In the genomic region with DNA sequence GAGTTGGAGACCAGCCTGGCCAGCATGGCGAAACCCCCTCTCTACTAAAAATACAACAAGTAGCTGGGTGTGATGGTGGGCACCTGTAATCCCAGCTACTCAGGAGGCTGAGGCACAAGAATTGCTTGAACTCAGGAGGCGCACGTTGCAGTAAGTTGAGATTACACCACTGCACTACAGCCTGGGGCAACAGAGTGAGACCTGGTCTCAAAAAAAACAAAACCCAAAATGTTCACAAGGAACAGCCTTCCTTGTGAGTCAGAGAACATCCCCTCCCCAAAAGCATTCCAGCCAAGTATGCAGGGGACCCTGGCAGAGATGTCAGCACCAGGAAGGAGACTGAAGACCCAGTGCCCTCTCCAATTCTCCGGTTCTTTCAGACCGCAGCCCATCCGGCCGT, we compare ENCODE assay signal across 23 cellular contexts.
A peak's percentile ranks its signal among the peaks of the same experiment; 100 is the strongest.
DNase-seq lines count a peak whose midpoint lies in the region; ATAC-seq and TF ChIP-seq lines count a peak whose summit lies in the region.
"Had no signal": no experiment of that assay in that cellular context is flagged by ENCODE, and none has a peak within 500 bp of the region (broad histone marks: within the 10 kb centered on the region; RNA-seq: fewer than 3 reads in every experiment).

No MANE protein-coding gene starts in this region.

- no peak overlapping the region for H3K27ac ChIP-seq in GM23338 (ENCODE audit: low read depth)
- H3K27ac ChIP-seq: BLaER1 had no signal

- peaks cover 10% of the 10 kb centered on the region; the same call in 1 of the 3 replicates for H3K4me1 Mint-ChIP-seq in GM23338
- H3K4me1 Mint-ChIP-seq: CD14-positive monocyte; CD4-positive, alpha-beta memory T cell; CD4-positive, CD25-positive, alpha-beta regulatory T cell; CD8-positive, alpha-beta memory T cell had no signal

- ATAC-seq in GM23338 (no peak), GM18858 (IDR thresholded peaks at IDR 0.05; ENCODE audit: unreplicated experiment) (no peak)

- peak; percentile 60 for DNase-seq in ELF-1 (ENCODE audit: low read depth, low spot score)
- no peak for DNase-seq in GM23338 (ENCODE audit: low spot score)
- peak; percentile 78 for DNase-seq in islet precursor cell
- DNase-seq in HK-2 (ENCODE audit: unreplicated experiment) = no peak
- DNase-seq in NCI-H187 (lab: John Stamatoyannopoulos, UW) = no peak
- DNase-seq: 8988T; ACHN; BE2C; C1 segment of cervical spinal cord; CD4-positive, alpha-beta memory T cell; CD4-positive, CD25-positive, alpha-beta regulatory T cell; CD8-positive, alpha-beta memory T cell; COR-L47; DMS 273 treated with DMSO at 0.1 percent for 48 hours; DMS153; DMS53; DMS79; DND-41; EL; GF-D8 had no signal

- no peaks in the 10 kb centered on the region for H3K36me3 Mint-ChIP-seq in GM23338 (ENCODE audit: low read depth)
- H3K36me3 Mint-ChIP-seq: CD14-positive monocyte; CD4-positive, alpha-beta memory T cell; CD4-positive, CD25-positive, alpha-beta regulatory T cell; CD8-positive, alpha-beta memory T cell had no signal

- no peaks in the 10 kb centered on the region for H4K20me1 ChIP-seq in GM23338 (replicated peaks; ENCODE audit: insufficient read depth)
- H4K20me1 ChIP-seq: BLaER1 had no signal

- no peak overlapping the region for H3K4me3 Mint-ChIP-seq in GM23338
- H3K4me3 Mint-ChIP-seq: CD14-positive monocyte; CD4-positive, alpha-beta memory T cell; CD4-positive, CD25-positive, alpha-beta regulatory T cell had no signal

- no peak overlapping the region for H3K27ac Mint-ChIP-seq in GM23338
- H3K27ac Mint-ChIP-seq: CD14-positive monocyte; CD4-positive, alpha-beta memory T cell; CD4-positive, CD25-positive, alpha-beta regulatory T cell; CD8-positive, alpha-beta memory T cell had no signal

- no peaks in the 10 kb centered on the region for H3K27me3 ChIP-seq in GM23338 (ENCODE audit: insufficient read depth)
- H3K27me3 ChIP-seq: BE2C, BLaER1 had no signal

- H3K79me2 ChIP-seq in GM23338 (replicated peaks; ENCODE audit: insufficient read depth) = no peaks in the 10 kb centered on the region

- peak overlapping the region; percentile 92 for H2AFZ ChIP-seq in GM23338

- no peaks in the 10 kb centered on the region for H3K36me3 ChIP-seq in GM23338 (ENCODE audit: insufficient read depth)
- H3K36me3 ChIP-seq: BE2C, BLaER1 had no signal

- peaks cover 6% of the 10 kb centered on the region for H3K27me3 Mint-ChIP-seq in GM23338 (ENCODE audit: insufficient read depth, low read depth, poor library complexity)
- H3K27me3 Mint-ChIP-seq: CD4-positive, CD25-positive, alpha-beta regulatory T cell; CD8-positive, alpha-beta memory T cell had no signal

- TF ChIP-seq CTCF in GM23338 (conservative IDR thresholded peaks at IDR 0.05; ENCODE audit: low read depth in 2 of 2) = no peak

- no peak overlapping the region for H3K4me2 ChIP-seq in GM23338
- H3K4me2 ChIP-seq: BLaER1 had no signal

- no peak overlapping the region for H3K4me3 ChIP-seq in GM23338
- H3K4me3 ChIP-seq: BLaER1 had no signal

- no peaks in the 10 kb centered on the region for H3K9me2 ChIP-seq in GM23338 (ENCODE audit: insufficient read depth)

- H3K4me1 ChIP-seq in GM23338 (ENCODE audit: insufficient read depth) = no peaks in the 10 kb centered on the region
- H3K4me1 ChIP-seq: BE2C, BLaER1 had no signal

- H3K9me3 Mint-ChIP-seq in GM23338 = no peaks in the 10 kb centered on the region

- no peaks in the 10 kb centered on the region for H3F3A ChIP-seq in GM23338 (replicated peaks; ENCODE audit: low read depth)

TF ChIP-seq in GM23338, 12 proteins besides CTCF, POLR2A, EP300 and RAD21 (continues in another document):
- TF ChIP-seq, protein P1, sequence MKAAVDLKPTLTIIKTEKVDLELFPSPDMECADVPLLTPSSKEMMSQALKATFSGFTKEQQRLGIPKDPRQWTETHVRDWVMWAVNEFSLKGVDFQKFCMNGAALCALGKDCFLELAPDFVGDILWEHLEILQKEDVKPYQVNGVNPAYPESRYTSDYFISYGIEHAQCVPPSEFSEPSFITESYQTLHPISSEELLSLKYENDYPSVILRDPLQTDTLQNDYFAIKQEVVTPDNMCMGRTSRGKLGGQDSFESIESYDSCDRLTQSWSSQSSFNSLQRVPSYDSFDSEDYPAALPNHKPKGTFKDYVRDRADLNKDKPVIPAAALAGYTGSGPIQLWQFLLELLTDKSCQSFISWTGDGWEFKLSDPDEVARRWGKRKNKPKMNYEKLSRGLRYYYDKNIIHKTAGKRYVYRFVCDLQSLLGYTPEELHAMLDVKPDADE (IDR thresholded peaks at IDR 0.05) = no peak
- TF ChIP-seq CREB1 (CRISPR knock-in tag; IDR thresholded peaks at IDR 0.05; ENCODE audit: low read depth) = no peak
- no peak for TF ChIP-seq NANOG (IDR thresholded peaks at IDR 0.05; ENCODE audit: borderline replicate concordance)
- TF ChIP-seq, protein P2, sequence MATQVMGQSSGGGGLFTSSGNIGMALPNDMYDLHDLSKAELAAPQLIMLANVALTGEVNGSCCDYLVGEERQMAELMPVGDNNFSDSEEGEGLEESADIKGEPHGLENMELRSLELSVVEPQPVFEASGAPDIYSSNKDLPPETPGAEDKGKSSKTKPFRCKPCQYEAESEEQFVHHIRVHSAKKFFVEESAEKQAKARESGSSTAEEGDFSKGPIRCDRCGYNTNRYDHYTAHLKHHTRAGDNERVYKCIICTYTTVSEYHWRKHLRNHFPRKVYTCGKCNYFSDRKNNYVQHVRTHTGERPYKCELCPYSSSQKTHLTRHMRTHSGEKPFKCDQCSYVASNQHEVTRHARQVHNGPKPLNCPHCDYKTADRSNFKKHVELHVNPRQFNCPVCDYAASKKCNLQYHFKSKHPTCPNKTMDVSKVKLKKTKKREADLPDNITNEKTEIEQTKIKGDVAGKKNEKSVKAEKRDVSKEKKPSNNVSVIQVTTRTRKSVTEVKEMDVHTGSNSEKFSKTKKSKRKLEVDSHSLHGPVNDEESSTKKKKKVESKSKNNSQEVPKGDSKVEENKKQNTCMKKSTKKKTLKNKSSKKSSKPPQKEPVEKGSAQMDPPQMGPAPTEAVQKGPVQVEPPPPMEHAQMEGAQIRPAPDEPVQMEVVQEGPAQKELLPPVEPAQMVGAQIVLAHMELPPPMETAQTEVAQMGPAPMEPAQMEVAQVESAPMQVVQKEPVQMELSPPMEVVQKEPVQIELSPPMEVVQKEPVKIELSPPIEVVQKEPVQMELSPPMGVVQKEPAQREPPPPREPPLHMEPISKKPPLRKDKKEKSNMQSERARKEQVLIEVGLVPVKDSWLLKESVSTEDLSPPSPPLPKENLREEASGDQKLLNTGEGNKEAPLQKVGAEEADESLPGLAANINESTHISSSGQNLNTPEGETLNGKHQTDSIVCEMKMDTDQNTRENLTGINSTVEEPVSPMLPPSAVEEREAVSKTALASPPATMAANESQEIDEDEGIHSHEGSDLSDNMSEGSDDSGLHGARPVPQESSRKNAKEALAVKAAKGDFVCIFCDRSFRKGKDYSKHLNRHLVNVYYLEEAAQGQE (IDR thresholded peaks at IDR 0.05; ENCODE audit: unreplicated experiment) = no peak
- TF ChIP-seq POLR2AphosphoS5 (IDR thresholded peaks at IDR 0.05; ENCODE audit: low read depth) = no peak

Comparison
In these comparisons a context has a peak if more than half of its experiments do, and no peak if none do; other contexts are left out.
1. DNase-seq: peak in ELF-1 (single experiment) and islet precursor cell (single experiment); none in GM23338 (single experiment), HK-2 (single experiment) and NCI-H187 (0 of 2).